1 cellular context compared by ENCODE assay signal in genomic region chr5:20678814-20679298, GRCh38.
TF ChIP-seq lines count a peak whose summit lies in the region.

No MANE protein-coding gene starts in this region.

TF ChIP-seq in HEK293, 187 proteins besides CTCF, POLR2A, EP300 and RAD21 (continued from another document):
- no peak for TF ChIP-seq HIC1 (tag by site-specific recombination; IDR thresholded peaks at IDR 0.05)
- no peak for TF ChIP-seq ZSCAN4 (tag by site-specific recombination; IDR thresholded peaks at IDR 0.05)
- no peak for TF ChIP-seq ZNF266 (tag by site-specific recombination; IDR thresholded peaks at IDR 0.05; ENCODE audit: low read depth)
- no peak for TF ChIP-seq SP2 (tag by site-specific recombination; IDR thresholded peaks at IDR 0.05)
- TF ChIP-seq ZNF239 (tag by site-specific recombination; IDR thresholded peaks at IDR 0.05) = no peak
- 0 out of 2 replicates have a peak, but pooled peaks have one; percentile 35 for TF ChIP-seq ZNF660 (tag by site-specific recombination; IDR thresholded peaks at IDR 0.05)
- no peak for TF ChIP-seq IKZF3 (tag by site-specific recombination; IDR thresholded peaks at IDR 0.05)
- no peak for TF ChIP-seq SCRT1 (tag by site-specific recombination; IDR thresholded peaks at IDR 0.05; ENCODE audit: borderline replicate concordance)
- TF ChIP-seq ZNF335 (tag by site-specific recombination; conservative IDR thresholded peaks at IDR 0.05) = peak; percentile 38; the same call in 1 of the 2 replicates
- no peak for TF ChIP-seq KLF1 (tag by site-specific recombination; IDR thresholded peaks at IDR 0.05)
